In the genomic region with DNA sequence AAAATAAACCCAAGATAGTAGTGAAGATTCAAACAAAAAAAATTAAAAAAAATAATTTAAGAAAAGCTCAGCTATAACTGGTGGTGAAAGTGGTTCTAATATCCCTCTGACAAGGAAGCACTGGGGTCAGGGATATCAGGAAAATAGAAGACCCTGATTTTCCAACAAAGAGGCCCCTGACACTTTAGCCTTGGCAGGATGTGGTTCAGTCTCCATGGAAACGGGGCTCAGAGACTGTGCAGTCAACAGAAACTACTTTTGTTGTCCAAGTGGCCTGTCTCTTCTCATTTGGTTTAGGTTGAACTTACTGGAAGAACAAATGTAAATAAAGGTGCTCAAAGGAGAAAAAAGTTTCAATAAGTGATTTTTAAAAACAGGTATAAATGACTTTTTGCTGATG, we compare ENCODE assay signal across 9 cellular contexts. TPM values are rescaled to one million over a fixed set of nuclear protein-coding genes. Genes with fewer than 3 reads are reported as not detected.
DNase-seq lines count a peak whose midpoint lies in the region; ATAC-seq and TF ChIP-seq lines count a peak whose summit lies in the region.
"Had no signal": no experiment of that assay in that cellular context is flagged by ENCODE, and none has a peak within 500 bp of the region (broad histone marks: within the 10 kb centered on the region; RNA-seq: fewer than 3 reads in every experiment).

No MANE protein-coding gene starts in this region.

- peaks cover 20% of the 10 kb centered on the region for H3K4me1 Mint-ChIP-seq in activated naive CD4-positive, alpha-beta T cell treated with anti-CD3 and anti-CD28 coated beads, Interleukin-2, amount 10 ng/mL, durations not matched to agents 7 days and 5 days
- H3K4me1 Mint-ChIP-seq in naive B cell, result peaks cover 10 to 17% (median 11%) of the 10 kb centered on the region in 3 donors

- no peaks in the 10 kb centered on the region for H3K27me3 ChIP-seq in MM.1S (replicated peaks; ENCODE audit: insufficient read depth, low read length)

- CTCF ChIA-PET in activated naive CD4-positive, alpha-beta T cell treated with anti-CD3 and anti-CD28 coated beads, Interleukin-2, amount 10 ng/mL, durations not matched to agents 7 days and 5 days (lab: Charles Lee), result no interaction called here

- no peak for TF ChIP-seq CTCF in MM.1S (IDR thresholded peaks at IDR 0.05; ENCODE audit: low read length)

- no peaks in the 10 kb centered on the region for H3K9me2 ChIP-seq in MM.1S (replicated peaks; ENCODE audit: insufficient read depth, low read length)

- H3K4me2 ChIP-seq in MM.1S (ENCODE audit: low read depth, low read length), result peak overlapping the region; percentile 25; the same call in 1 of the 2 replicates

- peak; percentile 48 to 61 for ATAC-seq in naive B cell (ENCODE audit: low read depth in 2 of 2)

- no peak overlapping the region for H3K4me3 ChIP-seq in MM.1S (ENCODE audit: low read length)

- H3F3A ChIP-seq in MM.1S (ENCODE audit: insufficient read depth, low read length), result no peaks in the 10 kb centered on the region

- H4K20me1 ChIP-seq in MM.1S (ENCODE audit: insufficient read depth, low read length), result no peaks in the 10 kb centered on the region

- no peaks in the 10 kb centered on the region for H3K36me3 ChIP-seq in MM.1S (replicated peaks; ENCODE audit: insufficient read depth, low read length)

- peaks cover 67% of the 10 kb centered on the region for H3K36me3 Mint-ChIP-seq in activated naive CD4-positive, alpha-beta T cell treated with anti-CD3 and anti-CD28 coated beads, Interleukin-2, amount 10 ng/mL, durations not matched to agents 7 days and 5 days
- H3K36me3 Mint-ChIP-seq in naive B cell, result peaks cover 9 to 27% of the 10 kb centered on the region in 2 donors

- DNase-seq in GDM1 (lab: John Stamatoyannopoulos, UW) (peak; percentile 5), MM.1S (peak; percentile 83), naive B cell (peak; percentile 7), NCI-H2171 treated with DMSO at 0.1 percent for 48 hours (lab: John Stamatoyannopoulos, UW) (no peak), mucosa of gallbladder (ENCODE audit: low spot score) (no peak), AML-193 (lab: John Stamatoyannopoulos, UW) (no peak), NCI-H2029 treated with DMSO at 0.1 percent for 48 hours (lab: John Stamatoyannopoulos, UW) (no peak)
- DNase-seq in activated naive CD4-positive, alpha-beta T cell treated with anti-CD3 and anti-CD28 coated beads, Interleukin-2, amount 10 ng/mL, durations not matched to agents 7 days and 5 days, result peak; percentile 77

- H3K9me3 ChIP-seq in MM.1S (replicated peaks; ENCODE audit: insufficient read depth, low read length), result no peaks in the 10 kb centered on the region

- H3K27ac ChIP-seq in MM.1S (ENCODE audit: low read length), result peak overlapping the region; percentile 42; the same call in 1 of the 2 replicates
- H3K27ac ChIP-seq: epithelial cell of prostate had no signal

- no peak overlapping the region for H3K4me3 Mint-ChIP-seq in activated naive CD4-positive, alpha-beta T cell treated with anti-CD3 and anti-CD28 coated beads, Interleukin-2, amount 10 ng/mL, durations not matched to agents 7 days and 5 days
- no peak overlapping the region for H3K4me3 Mint-ChIP-seq in naive B cell

- no peaks in the 10 kb centered on the region for H3K9me3 Mint-ChIP-seq in activated naive CD4-positive, alpha-beta T cell treated with anti-CD3 and anti-CD28 coated beads, Interleukin-2, amount 10 ng/mL, durations not matched to agents 7 days and 5 days
- H3K9me3 Mint-ChIP-seq in naive B cell, result no peaks in the 10 kb centered on the region

- peaks cover 16% of the 10 kb centered on the region for H3K4me1 ChIP-seq in MM.1S (ENCODE audit: low read length)

- no peak overlapping the region for H3K9ac ChIP-seq in MM.1S (ENCODE audit: low read length)

- no peak overlapping the region for H2AFZ ChIP-seq in MM.1S (ENCODE audit: low read length)

- H3K79me2 ChIP-seq in MM.1S (ENCODE audit: low read length), result no peaks in the 10 kb centered on the region

- H3K27ac Mint-ChIP-seq in activated naive CD4-positive, alpha-beta T cell treated with anti-CD3 and anti-CD28 coated beads, Interleukin-2, amount 10 ng/mL, durations not matched to agents 7 days and 5 days, result peak overlapping the region; percentile 64
- peak overlapping the region; percentile 61 to 89 (median 76) for H3K27ac Mint-ChIP-seq in naive B cell

- no peaks in the 10 kb centered on the region for H3K27me3 Mint-ChIP-seq in activated naive CD4-positive, alpha-beta T cell treated with anti-CD3 and anti-CD28 coated beads, Interleukin-2, amount 10 ng/mL, durations not matched to agents 7 days and 5 days
- no peaks in the 10 kb centered on the region for H3K27me3 Mint-ChIP-seq in naive B cell

RNA-seq across cellular contexts. Expression of a gene that starts 27.2 kb away (rescaled TPM):
- 10 to 100 TPM; 15.1 to 27.4 (median 22.6) TPM for polyA plus RNA-seq in naive B cell (ENCODE audit: low read depth in 6 of 6)
- total RNA-seq in mucosa of gallbladder, result 35.7 TPM

RNA-seq across cellular contexts. Expression of a gene that starts 38.0 kb away (rescaled TPM):
- polyA plus RNA-seq in naive B cell (ENCODE audit: low read depth in 6 of 6), result 1 to 10 TPM in 5 of 6 donors, not detected in 1; 2.3 to 3.7 (median 2.7) TPM
- total RNA-seq in mucosa of gallbladder, result 8.7 TPM

RNA-seq across cellular contexts. Expression of a gene that starts 53.4 kb away (rescaled TPM):
- 10 to 100 TPM; 15.0 to 25.8 (median 23.7) TPM for polyA plus RNA-seq in naive B cell (ENCODE audit: low read depth in 6 of 6)
- 80.5 TPM for total RNA-seq in mucosa of gallbladder

Comparison
In these comparisons a context has a peak if more than half of its experiments do, and no peak if none do; other contexts are left out.
1. DNase-seq: peak in GDM1 (single experiment), MM.1S (single experiment), activated naive CD4-positive, alpha-beta T cell treated with anti-CD3 and anti-CD28 coated beads, Interleukin-2, amount 10 ng/mL, durations not matched to agents 7 days and 5 days (single experiment) and naive B cell (single experiment); none in NCI-H2171 treated with DMSO at 0.1 percent for 48 hours (single experiment), mucosa of gallbladder (single experiment), AML-193 (0 of 2) and NCI-H2029 treated with DMSO at 0.1 percent for 48 hours (single experiment).